ENCODE assay signal across 9 cellular contexts in the genomic region with DNA sequence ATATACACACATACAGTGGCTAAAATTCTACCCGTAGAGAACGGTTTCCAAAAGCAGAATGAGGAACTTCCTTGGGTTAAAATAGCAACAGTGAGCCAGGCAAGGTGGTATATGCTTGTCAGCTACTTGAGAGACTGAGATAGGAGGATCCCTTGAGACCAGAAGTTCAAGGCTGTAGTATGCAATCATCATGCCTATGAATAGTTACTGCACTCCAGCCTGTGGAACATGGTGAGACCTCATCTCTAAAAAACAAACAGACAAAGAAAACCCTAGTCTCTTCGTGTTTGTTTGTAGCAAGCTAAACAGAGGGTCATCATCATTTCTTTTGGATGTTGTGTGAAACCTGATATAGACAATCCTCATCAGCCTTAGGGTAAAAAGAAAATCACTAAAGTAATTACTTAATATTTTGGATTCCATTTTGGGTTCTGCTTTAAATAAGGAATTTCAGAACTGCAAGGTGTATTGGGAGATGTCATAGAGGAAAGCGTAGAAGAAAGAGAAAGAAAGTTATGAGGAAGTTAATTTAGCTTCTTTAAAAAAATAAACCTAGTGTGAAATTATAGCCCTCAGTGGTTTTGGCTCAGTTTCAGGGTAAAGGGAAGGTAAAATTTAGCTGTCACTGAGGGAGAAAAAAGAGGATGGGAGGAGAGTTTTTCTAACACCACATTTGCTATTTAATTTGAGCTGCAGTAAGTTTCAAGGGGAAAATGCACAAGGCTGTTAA. TPM values are rescaled to one million over a fixed set of nuclear protein-coding genes. Genes with fewer than 3 reads are reported as not detected.
DNase-seq lines count a peak whose midpoint lies in the region; ATAC-seq lines count a peak whose summit lies in the region.
"Had no signal": no experiment of that assay in that cellular context is flagged by ENCODE, and none has a peak within 500 bp of the region (broad histone marks: within the 10 kb centered on the region; RNA-seq: fewer than 3 reads in every experiment).

No MANE protein-coding gene starts in this region.

- no peaks in the 10 kb centered on the region for H3K36me3 Mint-ChIP-seq in effector memory CD8-positive, alpha-beta T cell (ENCODE audit: insufficient read depth)
- H3K36me3 Mint-ChIP-seq in activated T-cell treated with anti-CD3 and anti-CD28 coated beads, Interleukin-2, amount 50 U/mL, for 4 hours (ENCODE audit: insufficient read depth) = peaks cover under 1% of the 10 kb centered on the region

- peaks cover 7 to 8% of the 10 kb centered on the region in 2 donors for H3K9me3 Mint-ChIP-seq in effector memory CD8-positive, alpha-beta T cell
- H3K9me3 Mint-ChIP-seq in activated T-cell treated with anti-CD3 and anti-CD28 coated beads, Interleukin-2, amount 50 U/mL, for 4 hours = peaks cover 12% of the 10 kb centered on the region

- H3K27me3 Mint-ChIP-seq in effector memory CD8-positive, alpha-beta T cell = no peaks in the 10 kb centered on the region
- peaks cover 2% of the 10 kb centered on the region for H3K27me3 Mint-ChIP-seq in activated T-cell treated with anti-CD3 and anti-CD28 coated beads, Interleukin-2, amount 50 U/mL, for 4 hours (ENCODE audit: low read depth)

- no peak for DNase-seq in effector memory CD8-positive, alpha-beta T cell
- DNase-seq in activated T-cell treated with anti-CD3 and anti-CD28 coated beads, Interleukin-2, amount 50 U/mL, for 48 hours = no peak
- no peak for DNase-seq in NCI-H1092 (lab: John Stamatoyannopoulos, UW)
- DNase-seq in activated T-cell treated with anti-CD3 and anti-CD28 coated beads, Interleukin-2, amount 50 U/mL, for 4 hours = no peak
- DNase-seq in SHP77 treated with DMSO at 0.1 percent for 48 hours (lab: John Stamatoyannopoulos, UW) = no peak
- DNase-seq: NCI-H1694 had no signal

- ATAC-seq in GM18858 (IDR thresholded peaks at IDR 0.05; ENCODE audit: unreplicated experiment) (peak; percentile 88), GM21825 (IDR thresholded peaks at IDR 0.05; ENCODE audit: unreplicated experiment) (peak; percentile 87), HG03571 (IDR thresholded peaks at IDR 0.05; ENCODE audit: unreplicated experiment) (peak; percentile 92)
- peak; percentile 66 for ATAC-seq in effector memory CD8-positive, alpha-beta T cell (replicated peaks)
- no peak for ATAC-seq in activated T-cell treated with anti-CD3 and anti-CD28 coated beads, Interleukin-2, amount 50 U/mL, for 4 hours

- H3K27ac Mint-ChIP-seq in effector memory CD8-positive, alpha-beta T cell = peak overlapping the region; percentile 72 to 83

- H3K4me3 Mint-ChIP-seq in effector memory CD8-positive, alpha-beta T cell = peak overlapping the region; percentile 56 to 69
- no peak overlapping the region for H3K4me3 Mint-ChIP-seq in activated T-cell treated with anti-CD3 and anti-CD28 coated beads, Interleukin-2, amount 50 U/mL, for 4 hours

- H3K4me1 Mint-ChIP-seq in effector memory CD8-positive, alpha-beta T cell (ENCODE audit: low read depth in 2 of 2) = peaks cover 36 to 68% of the 10 kb centered on the region in 2 donors
- peaks cover 31% of the 10 kb centered on the region for H3K4me1 Mint-ChIP-seq in activated T-cell treated with anti-CD3 and anti-CD28 coated beads, Interleukin-2, amount 50 U/mL, for 4 hours (ENCODE audit: low read depth)

RNA-seq across cellular contexts. Expression of gene PLEK, which starts 46.5 kb away (rescaled TPM):
- total RNA-seq in activated T-cell treated with anti-CD3 and anti-CD28 coated beads, Interleukin-2, amount 50 U/mL, for 4 hours = 1 to 10 TPM; 2.6 to 7.8 (median 7.8) TPM

RNA-seq across cellular contexts. Expression of gene FBXO48, which starts 55.5 kb away (rescaled TPM):
- under 1 TPM; 0.43 to 0.87 (median 0.66) TPM for total RNA-seq in activated T-cell treated with anti-CD3 and anti-CD28 coated beads, Interleukin-2, amount 50 U/mL, for 4 hours

RNA-seq across cellular contexts. Expression of gene APLF, which starts 55.8 kb away (rescaled TPM):
- total RNA-seq in activated T-cell treated with anti-CD3 and anti-CD28 coated beads, Interleukin-2, amount 50 U/mL, for 4 hours = 1 to 10 TPM; 1.3 to 1.6 (median 1.3) TPM

Comparison
In these comparisons a context has a peak if more than half of its experiments do, and no peak if none do; other contexts are left out.
1. ATAC-seq: peak in GM18858 (single experiment), GM21825 (single experiment), HG03571 (single experiment) and effector memory CD8-positive, alpha-beta T cell (single experiment); none in activated T-cell treated with anti-CD3 and anti-CD28 coated beads, Interleukin-2, amount 50 U/mL, for 4 hours (0 of 2).